In the genomic region with DNA sequence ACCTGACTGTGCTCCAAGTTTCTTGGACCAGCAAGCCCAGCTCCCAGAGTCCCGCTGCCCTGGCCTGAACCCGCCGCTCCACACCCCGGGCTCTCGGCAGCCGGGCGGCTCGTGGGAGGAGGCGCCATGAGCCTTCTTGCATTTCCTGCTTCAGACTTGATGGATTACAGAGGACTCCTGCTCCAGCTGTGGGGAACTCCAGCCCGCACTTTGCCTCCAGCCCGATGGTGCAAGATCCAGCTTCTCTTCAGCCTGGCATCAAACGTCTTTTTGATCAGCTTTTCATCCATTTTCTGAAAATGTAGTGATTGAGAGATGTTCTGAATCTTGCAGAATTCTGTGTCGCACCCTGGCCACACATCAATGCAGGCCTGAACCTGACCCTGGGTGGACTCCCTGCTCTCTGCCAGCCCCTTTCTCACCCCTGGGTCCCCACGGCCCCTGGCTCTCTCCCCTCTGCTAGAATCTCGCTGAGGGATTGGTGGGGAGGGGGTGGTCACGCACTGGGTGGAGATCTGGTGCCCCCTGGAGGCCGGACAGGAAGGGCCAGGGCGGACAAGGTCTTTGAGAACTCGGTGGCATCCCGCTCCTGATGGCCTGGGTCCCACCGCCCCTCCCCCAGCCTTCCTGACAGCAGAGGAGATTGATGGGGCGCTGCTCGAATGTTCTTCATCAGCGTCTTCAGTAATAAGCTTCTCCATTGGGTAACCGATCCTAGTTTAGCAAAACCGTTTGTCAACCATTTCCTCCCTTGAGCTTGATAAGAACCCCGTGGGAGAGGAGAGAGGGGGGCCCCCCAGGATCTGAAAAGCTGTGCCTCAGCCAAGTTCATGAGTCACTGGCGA, we compare ENCODE assay signal across 8 cellular contexts. TPM values are rescaled to one million over a fixed set of nuclear protein-coding genes. Genes with fewer than 3 reads are reported as not detected.
A peak's percentile ranks its signal among the peaks of the same experiment; 100 is the strongest.
DNase-seq lines count a peak whose midpoint lies in the region; ATAC-seq and TF ChIP-seq lines count a peak whose summit lies in the region.

No MANE protein-coding gene starts in this region.

- no peaks in the 10 kb centered on the region for H3K9me3 Mint-ChIP-seq in activated naive CD4-positive, alpha-beta T cell treated with anti-CD3 and anti-CD28 coated beads for 36 hours

- no peak for TF ChIP-seq POLR2A in gastroesophageal sphincter (IDR thresholded peaks at IDR 0.05)

- no peak for TF ChIP-seq EP300 in gastroesophageal sphincter (IDR thresholded peaks at IDR 0.05)

- H3K27ac ChIP-seq in Karpas-422 (ENCODE audit: low read length) (0 out of 2 replicates have a peak overlapping the region, but pooled peaks have one; percentile 18), SJCRH30 (no peak overlapping the region), gastroesophageal sphincter (peak overlapping the region; percentile 15 to 85 (median 78)), neutrophil (peak overlapping the region; percentile 63)

- H3K4me3 ChIP-seq in Karpas-422 (ENCODE audit: low read length) (peak overlapping the region; percentile 62), SJCRH30 (peak overlapping the region; percentile 45), gastroesophageal sphincter (peak overlapping the region; percentile 9 to 47), neutrophil (ENCODE audit: low read depth in 1 of 2, low read length in 1 of 2) (peak overlapping the region; percentile 30 to 41)

- intact Hi-C loops in activated naive CD4-positive, alpha-beta T cell treated with anti-CD3 and anti-CD28 coated beads for 36 hours (cut with micrococcal nuclease), result loop anchor here (1.0 to 5.0 kb wide), 9 partner anchors 29 to 747 kb away; a partner anchor contains a TSS

- DNase-seq in DMS79 (lab: John Stamatoyannopoulos, UW) (peak; percentile 45), Karpas-422 (peak; percentile 88), SJCRH30 (peak; percentile 80 to 90), stromal cell of bone marrow (ENCODE audit: low read depth) (peak; percentile 81)
- peak; percentile 92 for DNase-seq in activated naive CD4-positive, alpha-beta T cell treated with anti-CD3 and anti-CD28 coated beads for 36 hours

- H3K9me3 ChIP-seq in Karpas-422 (ENCODE audit: low read length) (no peaks in the 10 kb centered on the region), SJCRH30 (replicated peaks) (no peaks in the 10 kb centered on the region), gastroesophageal sphincter (no peaks in the 10 kb centered on the region), neutrophil (no peaks in the 10 kb centered on the region)

- H3K27me3 ChIP-seq in Karpas-422 (ENCODE audit: low read length) (no peaks in the 10 kb centered on the region), SJCRH30 (peaks cover 12% of the 10 kb centered on the region; the same call in 1 of the 2 replicates), gastroesophageal sphincter (no peaks in the 10 kb centered on the region), neutrophil (no peaks in the 10 kb centered on the region)

- ATAC-seq in gastroesophageal sphincter (peak; percentile 90), GM18909 (IDR thresholded peaks at IDR 0.05; ENCODE audit: poor library complexity, unreplicated experiment) (no peak)

- H3K4me2 ChIP-seq in Karpas-422 (ENCODE audit: low read depth, low read length, poor library complexity, severe bottlenecking), result peak overlapping the region; percentile 88

- H3K4me1 Mint-ChIP-seq in activated naive CD4-positive, alpha-beta T cell treated with anti-CD3 and anti-CD28 coated beads for 36 hours (ENCODE audit: low read depth), result peaks cover 32% of the 10 kb centered on the region

- peak overlapping the region; percentile 91 for H2AFZ ChIP-seq in Karpas-422 (ENCODE audit: low read length)

- H3K36me3 ChIP-seq in Karpas-422 (ENCODE audit: insufficient read depth, low read length) (no peaks in the 10 kb centered on the region), SJCRH30 (no peaks in the 10 kb centered on the region), gastroesophageal sphincter (no peaks in the 10 kb centered on the region), neutrophil (no peaks in the 10 kb centered on the region)

- TF ChIP-seq CTCF in gastroesophageal sphincter (IDR thresholded peaks at IDR 0.05), result peak in 3 of 4 experiments; percentile 48 to 78 (median 56)
- peak; percentile 83 for TF ChIP-seq CTCF in neutrophil (IDR thresholded peaks at IDR 0.05)

- no peaks in the 10 kb centered on the region for H3K9me2 ChIP-seq in Karpas-422 (replicated peaks; ENCODE audit: insufficient read depth, low read length)

- peak overlapping the region; percentile 71 for H3K4me3 Mint-ChIP-seq in activated naive CD4-positive, alpha-beta T cell treated with anti-CD3 and anti-CD28 coated beads for 36 hours

- H3K4me1 ChIP-seq in Karpas-422 (ENCODE audit: low read length) (peaks cover 35% of the 10 kb centered on the region), SJCRH30 (0 out of 2 replicates have a peak, but pooled peaks cover 4% of the 10 kb centered on the region), gastroesophageal sphincter (peaks cover 3 to 41% (median 21%) of the 10 kb centered on the region in 3 donors), neutrophil (ENCODE audit: control insufficient read depth in 1 of 2, insufficient read depth in 1 of 2, low read depth in 1 of 2, low read length in 1 of 2) (peaks cover 43 to 44% of the 10 kb centered on the region in 2 experiments)

- no peaks in the 10 kb centered on the region for H3K79me2 ChIP-seq in Karpas-422 (ENCODE audit: low read length)

- H3K27me3 Mint-ChIP-seq in activated naive CD4-positive, alpha-beta T cell treated with anti-CD3 and anti-CD28 coated beads for 36 hours (ENCODE audit: low read depth), result no peaks in the 10 kb centered on the region

- no peaks in the 10 kb centered on the region for H4K20me1 ChIP-seq in Karpas-422 (ENCODE audit: insufficient read depth, low read depth, low read length)

- H3K27ac Mint-ChIP-seq in activated naive CD4-positive, alpha-beta T cell treated with anti-CD3 and anti-CD28 coated beads for 36 hours, result peak overlapping the region; percentile 87

- 0% methylated on average over 3 of the region's 28 CpGs; no CpG with 5 or more reads in 1 of the 2 donors for WGBS in gastroesophageal sphincter (ENCODE audit: low coverage in 1 of 2), 2 donors

- CTCF ChIA-PET in activated naive CD4-positive, alpha-beta T cell treated with anti-CD3 and anti-CD28 coated beads for 36 hours (lab: Charles Lee), result interaction anchor here (0.6 to 3.1 kb wide), 26 partner anchors 8 to 604 kb away, joined by 3 to 32 read pairs (median 3); a partner anchor contains a TSS

- H3K36me3 Mint-ChIP-seq in activated naive CD4-positive, alpha-beta T cell treated with anti-CD3 and anti-CD28 coated beads for 36 hours (ENCODE audit: low read depth), result no peaks in the 10 kb centered on the region

- H3K9ac ChIP-seq in Karpas-422 (ENCODE audit: low read length), result peak overlapping the region; percentile 66

RNA-seq across cellular contexts. Expression of a gene that starts 12.1 kb away (rescaled TPM):
- total RNA-seq in Karpas-422 (2014; rRNA removed; shearing (Covaris generic); ENCODE audit: low replicate concordance), result not detected in 2 replicates
- 0.18 TPM in 1 of 2 replicates, not detected in the other for total RNA-seq in SJCRH30 (2014; rRNA removed; shearing (Covaris generic))
- under 1 TPM; 0.10 to 0.15 TPM for total RNA-seq in activated naive CD4-positive, alpha-beta T cell treated with anti-CD3 and anti-CD28 coated beads for 36 hours
- 1 to 10 TPM; 1.2 to 3.4 (median 2.7) TPM for total RNA-seq in gastroesophageal sphincter
